Comparison of ENCODE assay signal across 16 cellular contexts in the genomic region with DNA sequence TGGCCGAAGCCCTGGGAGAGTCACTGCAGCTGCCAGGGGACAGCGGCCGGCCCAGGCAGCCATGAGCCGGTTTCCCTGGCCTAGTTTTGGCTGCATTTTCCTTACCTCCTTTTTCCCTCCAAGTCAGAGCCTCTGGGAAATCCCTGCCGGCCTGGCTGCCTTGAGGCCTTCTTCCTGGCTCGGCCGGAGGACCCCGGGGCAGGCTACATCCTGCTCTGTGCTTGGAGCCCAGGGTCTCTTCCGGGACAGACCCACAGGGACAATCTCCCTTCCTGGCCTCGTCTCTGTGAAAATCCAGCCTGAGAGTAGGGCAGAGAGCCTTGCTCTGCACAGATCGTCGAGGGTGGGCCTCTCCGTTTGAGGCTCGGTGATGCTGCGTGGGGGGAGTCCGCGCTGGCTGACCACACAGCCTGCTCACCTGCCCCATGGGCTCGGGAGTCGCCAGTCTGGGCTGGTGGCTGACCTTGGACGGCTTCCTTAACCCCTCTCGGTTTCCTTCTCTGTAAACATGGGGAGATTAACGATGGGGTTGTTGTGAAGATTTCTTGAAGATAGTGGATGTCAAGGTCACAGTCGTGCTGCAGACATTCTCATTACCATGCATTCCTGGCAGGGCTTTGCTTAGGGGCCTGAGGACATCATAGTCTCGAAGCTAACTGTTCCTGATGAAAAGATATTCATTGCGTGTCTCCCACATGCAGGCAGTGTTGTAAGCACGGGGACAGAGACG. TPM values are rescaled to one million over a fixed set of nuclear protein-coding genes. Genes with fewer than 3 reads are reported as not detected.
DNase-seq lines count a peak whose midpoint lies in the region; ATAC-seq, FAIRE-seq and TF ChIP-seq lines count a peak whose summit lies in the region.
"Had no signal": no experiment of that assay in that cellular context is flagged by ENCODE, and none has a peak within 500 bp of the region (broad histone marks: within the 10 kb centered on the region; RNA-seq: fewer than 3 reads in every experiment).

No MANE protein-coding gene starts in this region.

- peaks cover 35% of the 10 kb centered on the region for H4K20me1 ChIP-seq in K562 (replicated peaks; ENCODE audit: control insufficient read depth, insufficient read depth, low read length)

- H3K4me2 ChIP-seq in K562 (ENCODE audit: insufficient read depth, low read length): no peak overlapping the region

- no peaks in the 10 kb centered on the region for H3K9me3 ChIP-seq in K562 (replicated peaks; ENCODE audit: control insufficient read depth, insufficient read depth, low read depth, low read length)
- H3K9me3 ChIP-seq: Caco-2, mucosa of descending colon had no signal

- H3K79me2 ChIP-seq in K562 (ENCODE audit: control insufficient read depth, insufficient read depth, low read length): no peaks in the 10 kb centered on the region

- BruUV-seq in K562 (replicated peaks; lab: Mats Ljungman, UMichigan): no TSS peak

- H2AFZ ChIP-seq in K562 (ENCODE audit: low read depth, low read length): no peak overlapping the region

- DNase-seq in K562 (ENCODE audit: extremely low read depth in 1 of 4, low spot score in 3 of 4): no peak
- DNase-seq in left kidney (ENCODE audit: low read depth, low spot score): peak; percentile 69
- no peak for DNase-seq in NK-92 treated with Interleukin-12 subunit alpha and Interleukin-12 subunit beta, amount 100 ng/mL, for 24 hours (lab: John Stamatoyannopoulos, UW)
- DNase-seq in NCI-H82 (lab: John Stamatoyannopoulos, UW): no peak
- DNase-seq in left colon: no peak
- DNase-seq: amygdala, Caco-2, cortex of kidney, mucosa of descending colon, NCI-H2081 had no signal

- CTCF ChIA-PET in K562 (lab: Yijun Ruan, JAX; ENCODE audit: low intra/inter-chr PET ratio): no interaction called here

- no peak for TF ChIP-seq EP300 in K562 (IDR thresholded peaks at IDR 0.05; ENCODE audit: low read length)

- H3K9me1 ChIP-seq in K562 (ENCODE audit: control insufficient read depth, insufficient read depth, low read length): no peaks in the 10 kb centered on the region

- H3K27me3 ChIP-seq in K562 (ENCODE audit: control insufficient read depth in 2 of 2, insufficient read depth in 2 of 2, low read length in 2 of 2): peaks cover 29 to 74% of the 10 kb centered on the region in 2 experiments
- peaks cover 2% of the 10 kb centered on the region for H3K27me3 ChIP-seq in rectal smooth muscle tissue (ENCODE audit: control insufficient read depth, insufficient read depth, low read length)

- H3K9ac ChIP-seq in K562 (ENCODE audit: insufficient read depth in 1 of 2, low read depth in 2 of 2, low read length in 2 of 2): peak overlapping the region in 1 of 2 experiments; percentile 56; a peak in 2 of 4 replicates
- H3K9ac ChIP-seq in rectal smooth muscle tissue (ENCODE audit: low read length): no peak overlapping the region

- in situ Hi-C loops in K562 (cut with MboI): no loop called here

- no peak for TF ChIP-seq POLR2A in K562 (conservative IDR thresholded peaks at IDR 0.05)

- no peak for TF ChIP-seq RAD21 in K562 (CRISPR knock-in tag; conservative IDR thresholded peaks at IDR 0.05 in 1 of 2, IDR thresholded peaks at IDR 0.05 in 1 of 2)

- no peak for ATAC-seq in K562
- ATAC-seq in left colon: no peak
- no peak for ATAC-seq in GM19395 (IDR thresholded peaks at IDR 0.05; ENCODE audit: unreplicated experiment)
- ATAC-seq: mucosa of descending colon; stimulated activated effector memory CD8-positive, alpha-beta T cell treated with anti-CD3 and anti-CD28 coated beads, Interleukin-12 subunit alpha, Interleukin-12 subunit beta, amount 100 ng/mL, for 72 hours had no signal

- H3K27ac ChIP-seq in C4-2B: peak overlapping the region; percentile 9; the same call in 1 of the 2 replicates
- H3K27ac ChIP-seq in K562 (ENCODE audit: extremely low read depth, low read depth, low read length): no peak overlapping the region
- H3K27ac ChIP-seq in rectal smooth muscle tissue (ENCODE audit: low read depth, low read length): peak overlapping the region; percentile 14

- POLR2A ChIA-PET in K562 (lab: Yijun Ruan, JAX): no interaction called here

- peaks cover 17 to 46% of the 10 kb centered on the region in 2 experiments; a peak in 4 of 5 replicates for H3K4me1 ChIP-seq in K562 (replicated peaks in 1 of 2; ENCODE audit: control insufficient read depth in 2 of 2, insufficient read depth in 2 of 2, low read length in 2 of 2)
- peaks cover 36% of the 10 kb centered on the region for H3K4me1 ChIP-seq in rectal smooth muscle tissue (ENCODE audit: control insufficient read depth, insufficient read depth, low read length)

- H3K36me3 ChIP-seq in K562 (ENCODE audit: control insufficient read depth, insufficient read depth, low read length) (no peaks in the 10 kb centered on the region), rectal smooth muscle tissue (ENCODE audit: control insufficient read depth, insufficient read depth, low read length) (no peaks in the 10 kb centered on the region)

- peak; percentile 11 for FAIRE-seq in K562 (lab: Jason Lieb, UNC)

- intact Hi-C loops in K562 (cut with micrococcal nuclease): no loop called here
- intact Hi-C loops in left colon (cut with DNase I, micrococcal nuclease): no loop called here

- 29% methylated on average over 27 of the region's 27 CpGs for WGBS in K562 (ENCODE audit: insufficient coverage, low coverage, missing lambda C conversion rate)

- H3K4me3 ChIP-seq in K562 (no peak overlapping the region), rectal smooth muscle tissue (ENCODE audit: low read length) (no peak overlapping the region)
- H3K4me3 ChIP-seq: mucosa of descending colon had no signal

- TF ChIP-seq CTCF in C4-2B (conservative IDR thresholded peaks at IDR 0.05) (no peak), K562 (IDR thresholded peaks at IDR 0.05 in 2 of 3, conservative IDR thresholded peaks at IDR 0.05 in 1 of 3; ENCODE audit: insufficient read depth in 2 of 3, low read depth in 1 of 3, low read length in 3 of 3) (no peak)

TF ChIP-seq in K562, 482 proteins besides CTCF, POLR2A, EP300 and RAD21 (continues in another document):
- TF ChIP-seq CCNT2 (IDR thresholded peaks at IDR 0.05; ENCODE audit: borderline replicate concordance, extremely low read depth, insufficient read length, low read depth, low read length): no peak
- TF ChIP-seq, protein P1, sequence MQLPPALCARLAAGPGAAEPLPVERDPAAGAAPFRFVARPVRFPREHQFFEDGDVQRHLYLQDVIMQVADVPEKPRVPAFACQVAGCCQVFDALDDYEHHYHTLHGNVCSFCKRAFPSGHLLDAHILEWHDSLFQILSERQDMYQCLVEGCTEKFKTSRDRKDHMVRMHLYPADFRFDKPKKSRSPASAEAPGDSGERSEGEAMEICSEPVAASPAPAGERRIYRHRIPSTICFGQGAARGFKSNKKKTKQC (CRISPR knock-in tag; IDR thresholded peaks at IDR 0.05): no peak
- no peak for TF ChIP-seq ZNF121 (CRISPR knock-in tag; conservative IDR thresholded peaks at IDR 0.05)
- no peak for TF ChIP-seq SNRNP70 (optimal IDR thresholded peaks at IDR 0.05; ENCODE audit: low read depth, low read length)
- TF ChIP-seq ERF (CRISPR knock-in tag; IDR thresholded peaks at IDR 0.05): 0 out of 2 replicates have a peak, but pooled peaks have one; percentile 43
- TF ChIP-seq, protein P2, sequence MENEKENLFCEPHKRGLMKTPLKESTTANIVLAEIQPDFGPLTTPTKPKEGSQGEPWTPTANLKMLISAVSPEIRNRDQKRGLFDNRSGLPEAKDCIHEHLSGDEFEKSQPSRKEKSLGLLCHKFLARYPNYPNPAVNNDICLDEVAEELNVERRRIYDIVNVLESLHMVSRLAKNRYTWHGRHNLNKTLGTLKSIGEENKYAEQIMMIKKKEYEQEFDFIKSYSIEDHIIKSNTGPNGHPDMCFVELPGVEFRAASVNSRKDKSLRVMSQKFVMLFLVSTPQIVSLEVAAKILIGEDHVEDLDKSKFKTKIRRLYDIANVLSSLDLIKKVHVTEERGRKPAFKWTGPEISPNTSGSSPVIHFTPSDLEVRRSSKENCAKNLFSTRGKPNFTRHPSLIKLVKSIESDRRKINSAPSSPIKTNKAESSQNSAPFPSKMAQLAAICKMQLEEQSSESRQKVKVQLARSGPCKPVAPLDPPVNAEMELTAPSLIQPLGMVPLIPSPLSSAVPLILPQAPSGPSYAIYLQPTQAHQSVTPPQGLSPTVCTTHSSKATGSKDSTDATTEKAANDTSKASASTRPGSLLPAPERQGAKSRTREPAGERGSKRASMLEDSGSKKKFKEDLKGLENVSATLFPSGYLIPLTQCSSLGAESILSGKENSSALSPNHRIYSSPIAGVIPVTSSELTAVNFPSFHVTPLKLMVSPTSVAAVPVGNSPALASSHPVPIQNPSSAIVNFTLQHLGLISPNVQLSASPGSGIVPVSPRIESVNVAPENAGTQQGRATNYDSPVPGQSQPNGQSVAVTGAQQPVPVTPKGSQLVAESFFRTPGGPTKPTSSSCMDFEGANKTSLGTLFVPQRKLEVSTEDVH (IDR thresholded peaks at IDR 0.05; ENCODE audit: low read depth, partially characterized antibody): no peak

RNA-seq across cellular contexts. Expression of gene CIBAR2, which starts 34.8 kb away (rescaled TPM):
- not detected in 2 replicates for total RNA-seq in K562 (2011; cell fraction: chromatin; rRNA removed; ENCODE audit: low replicate concordance)
- not detected in 2 replicates for total RNA-seq in K562 (2011; cell fraction: nucleolus; rRNA removed)
- not detected in 2 replicates for total RNA-seq in K562 (2011; cell fraction: nucleoplasm; rRNA removed)
- total RNA-seq in K562 (2014; rRNA removed) (not detected in 2 replicates), K562 (2014; rRNA removed; fragmentation: Illumina TruSeq; extraction: Trizol) (not detected in 2 replicates), K562 (2015; rRNA removed; fragmentation: Illumina TruSeq; extraction: Trizol) (not detected in 2 replicates), K562 (2021) (not detected in 2 replicates), left colon (not detected)
- polyA plus RNA-seq in K562 (2011; rRNA removed) (not detected in 2 replicates), K562 (2014; fragmentation: Illumina TruSeq; extraction: Trizol) (not detected in 2 replicates), K562 (2014; fragmentation: Nextera tagmentation; extraction: Ambion mirVana) (not detected), K562 (2014; rRNA removed) (not detected in 2 replicates)
- not detected in 2 replicates for polyA plus RNA-seq in K562 (2011; cell fraction: cytosol; rRNA removed)
- polyA plus RNA-seq in K562 (2011; cell fraction: nucleus; rRNA removed): not detected in 2 replicates
- not detected in 2 replicates for polyA plus RNA-seq in K562 (2012)
- not detected in 2 replicates for polyA minus RNA-seq in K562 (2011; rRNA and poly(A)+ RNA removed)
- polyA minus RNA-seq in K562 (2011; cell fraction: cytosol; rRNA and poly(A)+ RNA removed): not detected in 2 replicates
- polyA minus RNA-seq in K562 (2011; cell fraction: nucleus; rRNA and poly(A)+ RNA removed): not detected in 2 replicates
- total RNA-seq: activated T-helper 1 cell treated with anti-CD3 and anti-CD28 coated beads, Interleukin-12 subunit alpha, Interleukin-12 subunit beta, Interleukin-2, Interleukin-4 antibody, amounts not matched to agents 30 ng/mL and 10 ng/mL and 1 ng/mL, durations not matched to agents 14 hours and 24 hours and 36 hours; Caco-2; HT1080; mucosa of descending colon had no signal
